Comparison of ENCODE assay signal across 11 cellular contexts in the genomic region with DNA sequence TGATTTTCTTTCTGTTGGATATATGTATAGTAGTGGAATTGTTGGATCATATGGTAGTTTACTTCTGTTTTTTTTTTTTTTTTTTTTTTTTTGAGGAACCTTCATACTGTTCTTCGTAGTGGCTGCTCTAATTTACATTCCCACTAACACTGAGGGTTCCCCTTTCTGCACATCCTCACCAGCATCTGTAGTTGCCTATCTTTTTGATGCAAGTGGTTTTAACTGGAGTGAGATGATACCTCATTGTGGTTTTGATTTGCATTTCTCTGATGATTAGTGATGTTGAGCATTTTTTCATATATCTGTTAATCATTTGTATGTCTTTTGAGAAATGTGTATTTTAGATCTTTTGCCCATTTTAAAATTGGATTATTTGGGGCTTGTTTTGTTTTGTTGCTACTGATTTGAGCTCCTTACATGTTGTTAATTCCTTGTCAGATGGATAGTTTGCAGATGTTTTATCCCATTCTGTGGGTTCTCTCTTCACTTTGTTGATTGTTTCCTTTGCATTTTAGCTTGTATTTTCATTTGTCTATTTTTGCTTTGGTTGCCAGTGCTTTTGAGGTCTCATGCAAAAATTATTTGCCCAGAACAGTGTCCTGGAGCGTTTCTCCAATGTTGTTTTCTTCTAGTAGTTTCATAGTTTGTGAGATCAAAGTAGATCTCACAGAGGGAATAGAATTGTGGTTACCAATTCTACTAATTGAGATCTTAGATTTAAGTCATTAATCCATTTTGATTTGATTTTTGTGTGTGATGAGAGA. TPM values are rescaled to one million over a fixed set of nuclear protein-coding genes. Genes with fewer than 3 reads are reported as not detected.
DNase-seq lines count a peak whose midpoint lies in the region; ATAC-seq and TF ChIP-seq lines count a peak whose summit lies in the region.
"Had no signal": no experiment of that assay in that cellular context is flagged by ENCODE, and none has a peak within 500 bp of the region (broad histone marks: within the 10 kb centered on the region; RNA-seq: fewer than 3 reads in every experiment).

No MANE protein-coding gene starts in this region.

- H3K27ac Mint-ChIP-seq in activated CD8-positive, alpha-beta T cell treated with anti-CD3 and anti-CD28 coated beads for 36 hours, result peak overlapping the region; percentile 8
- H3K27ac Mint-ChIP-seq in activated CD8-positive, alpha-beta T cell treated with anti-CD3 and anti-CD28 coated beads, Interleukin-2, amount 10 ng/mL, durations not matched to agents 7 days and 5 days, result no peak overlapping the region
- no peak overlapping the region for H3K27ac Mint-ChIP-seq in stimulated activated naive B cell treated with anti-CD40 and anti-IgM and Interleukin-4, amounts not matched to agents 10 μg/mL and 1 μg/mL and 100 μg/mL, for 72 hours
- H3K27ac Mint-ChIP-seq in endothelial cell (ENCODE audit: unreplicated experiment), result no peak overlapping the region
- H3K27ac Mint-ChIP-seq: activated naive CD8-positive, alpha-beta T cell had no signal

- intact Hi-C loops in activated CD8-positive, alpha-beta T cell treated with anti-CD3 and anti-CD28 coated beads for 36 hours (cut with micrococcal nuclease), result no loop called here

- H3K27me3 ChIP-seq in BE2C, result no peaks in the 10 kb centered on the region
- H3K27me3 ChIP-seq: esophagus muscularis mucosa had no signal

- POLR2A ChIA-PET in activated CD8-positive, alpha-beta T cell treated with anti-CD3 and anti-CD28 coated beads for 36 hours (lab: Charles Lee), result no interaction called here
- POLR2A ChIA-PET in activated CD8-positive, alpha-beta T cell treated with anti-CD3 and anti-CD28 coated beads, Interleukin-2, amount 10 ng/mL, durations not matched to agents 7 days and 5 days (lab: Charles Lee), result no interaction called here

- no peaks in the 10 kb centered on the region; the same call in 1 of the 2 replicates for H3K4me1 ChIP-seq in BE2C
- H3K4me1 ChIP-seq: esophagus muscularis mucosa had no signal

- H3K36me3 ChIP-seq in BE2C, result peaks cover 33% of the 10 kb centered on the region

- peaks cover 25% of the 10 kb centered on the region for H3K4me1 Mint-ChIP-seq in activated CD8-positive, alpha-beta T cell treated with anti-CD3 and anti-CD28 coated beads for 36 hours (ENCODE audit: low read depth)
- peaks cover 24% of the 10 kb centered on the region for H3K4me1 Mint-ChIP-seq in activated CD8-positive, alpha-beta T cell treated with anti-CD3 and anti-CD28 coated beads, Interleukin-2, amount 10 ng/mL, durations not matched to agents 7 days and 5 days (ENCODE audit: low read depth)
- peaks cover 16 to 21% of the 10 kb centered on the region in 2 donors for H3K4me1 Mint-ChIP-seq in stimulated activated naive B cell treated with anti-CD40 and anti-IgM and Interleukin-4, amounts not matched to agents 10 μg/mL and 1 μg/mL and 100 μg/mL, for 72 hours
- no peaks in the 10 kb centered on the region for H3K4me1 Mint-ChIP-seq in endothelial cell (ENCODE audit: unreplicated experiment)

- H3K27me3 Mint-ChIP-seq in activated CD8-positive, alpha-beta T cell treated with anti-CD3 and anti-CD28 coated beads for 36 hours, result no peaks in the 10 kb centered on the region
- H3K27me3 Mint-ChIP-seq in activated CD8-positive, alpha-beta T cell treated with anti-CD3 and anti-CD28 coated beads, Interleukin-2, amount 10 ng/mL, durations not matched to agents 7 days and 5 days (ENCODE audit: low read depth), result no peaks in the 10 kb centered on the region
- H3K27me3 Mint-ChIP-seq in stimulated activated naive B cell treated with anti-CD40 and anti-IgM and Interleukin-4, amounts not matched to agents 10 μg/mL and 1 μg/mL and 100 μg/mL, for 72 hours, result no peaks in the 10 kb centered on the region
- H3K27me3 Mint-ChIP-seq in endothelial cell (ENCODE audit: unreplicated experiment), result no peaks in the 10 kb centered on the region
- H3K27me3 Mint-ChIP-seq: activated naive CD8-positive, alpha-beta T cell; T-cell had no signal

- TF ChIP-seq CTCF in activated CD8-positive, alpha-beta T cell treated with anti-CD3 and anti-CD28 coated beads for 36 hours (IDR thresholded peaks at IDR 0.05), result no peak
- TF ChIP-seq CTCF in endothelial cell (IDR thresholded peaks at IDR 0.05; ENCODE audit: unreplicated experiment), result no peak
- TF ChIP-seq CTCF in BE2C (IDR thresholded peaks at IDR 0.05; ENCODE audit: low read depth, low read length), result no peak

- H3K4me3 ChIP-seq in Jurkat, Clone E6-1 (ENCODE audit: low read length), result no peak overlapping the region
- no peak overlapping the region for H3K4me3 ChIP-seq in BE2C (ENCODE audit: low read depth, low read length)
- H3K4me3 ChIP-seq: esophagus muscularis mucosa had no signal

- no peak for DNase-seq in activated CD8-positive, alpha-beta T cell treated with anti-CD3 and anti-CD28 coated beads for 36 hours
- DNase-seq in activated CD8-positive, alpha-beta T cell treated with anti-CD3 and anti-CD28 coated beads, Interleukin-2, amount 10 ng/mL, durations not matched to agents 7 days and 5 days, result no peak
- peak; percentile 39 for DNase-seq in Jurkat, Clone E6-1 (ENCODE audit: low read depth, low spot score)
- DNase-seq in stimulated activated naive B cell treated with anti-CD40 and anti-IgM and Interleukin-4, amounts not matched to agents 10 μg/mL and 1 μg/mL and 100 μg/mL, for 72 hours, result no peak
- DNase-seq in endothelial cell (ENCODE audit: low spot score), result no peak
- no peak for DNase-seq in kidney tubule cell (ENCODE audit: low spot score)
- DNase-seq in BE2C, result no peak
- DNase-seq: T-cell had no signal

- CTCF ChIA-PET in activated CD8-positive, alpha-beta T cell treated with anti-CD3 and anti-CD28 coated beads for 36 hours (lab: Charles Lee), result interaction anchor here (0.8 to 2.0 kb wide), 7 partner anchors 12 to 253 kb away, joined by 3 to 14 read pairs (median 3); no protein-coding TSS in a partner anchor
- CTCF ChIA-PET in activated CD8-positive, alpha-beta T cell treated with anti-CD3 and anti-CD28 coated beads, Interleukin-2, amount 10 ng/mL, durations not matched to agents 7 days and 5 days (lab: Charles Lee), result interaction anchor here (0.7 to 1.2 kb wide), 3 partner anchors 9 to 99 kb away, joined by 3 read pairs; a partner anchor contains a TSS

- no peaks in the 10 kb centered on the region for H3K9me3 Mint-ChIP-seq in activated CD8-positive, alpha-beta T cell treated with anti-CD3 and anti-CD28 coated beads for 36 hours
- no peaks in the 10 kb centered on the region for H3K9me3 Mint-ChIP-seq in activated CD8-positive, alpha-beta T cell treated with anti-CD3 and anti-CD28 coated beads, Interleukin-2, amount 10 ng/mL, durations not matched to agents 7 days and 5 days (ENCODE audit: insufficient read depth)
- H3K9me3 Mint-ChIP-seq in stimulated activated naive B cell treated with anti-CD40 and anti-IgM and Interleukin-4, amounts not matched to agents 10 μg/mL and 1 μg/mL and 100 μg/mL, for 72 hours, result no peaks in the 10 kb centered on the region
- no peaks in the 10 kb centered on the region for H3K9me3 Mint-ChIP-seq in endothelial cell (ENCODE audit: unreplicated experiment)
- H3K9me3 Mint-ChIP-seq: T-cell had no signal

- H3K9me3 ChIP-seq in BE2C, result no peaks in the 10 kb centered on the region; the same call in 1 of the 2 replicates
- H3K9me3 ChIP-seq: esophagus muscularis mucosa had no signal

- H3K4me3 Mint-ChIP-seq in activated CD8-positive, alpha-beta T cell treated with anti-CD3 and anti-CD28 coated beads for 36 hours, result no peak overlapping the region
- H3K4me3 Mint-ChIP-seq in activated CD8-positive, alpha-beta T cell treated with anti-CD3 and anti-CD28 coated beads, Interleukin-2, amount 10 ng/mL, durations not matched to agents 7 days and 5 days, result no peak overlapping the region
- H3K4me3 Mint-ChIP-seq in stimulated activated naive B cell treated with anti-CD40 and anti-IgM and Interleukin-4, amounts not matched to agents 10 μg/mL and 1 μg/mL and 100 μg/mL, for 72 hours, result no peak overlapping the region
- H3K4me3 Mint-ChIP-seq in endothelial cell (ENCODE audit: unreplicated experiment), result no peak overlapping the region
- H3K4me3 Mint-ChIP-seq: activated naive CD8-positive, alpha-beta T cell; T-cell had no signal

- peaks cover 29% of the 10 kb centered on the region for H3K36me3 Mint-ChIP-seq in activated CD8-positive, alpha-beta T cell treated with anti-CD3 and anti-CD28 coated beads for 36 hours (ENCODE audit: low read depth)
- peaks cover 41% of the 10 kb centered on the region for H3K36me3 Mint-ChIP-seq in activated CD8-positive, alpha-beta T cell treated with anti-CD3 and anti-CD28 coated beads, Interleukin-2, amount 10 ng/mL, durations not matched to agents 7 days and 5 days (ENCODE audit: low read depth)
- peaks cover 34 to 43% of the 10 kb centered on the region in 2 donors for H3K36me3 Mint-ChIP-seq in stimulated activated naive B cell treated with anti-CD40 and anti-IgM and Interleukin-4, amounts not matched to agents 10 μg/mL and 1 μg/mL and 100 μg/mL, for 72 hours
- H3K36me3 Mint-ChIP-seq in endothelial cell (ENCODE audit: low read depth, unreplicated experiment), result peaks cover 15% of the 10 kb centered on the region

- peak; percentile 56 for ATAC-seq in activated CD8-positive, alpha-beta T cell treated with anti-CD3 and anti-CD28 coated beads for 36 hours
- ATAC-seq in activated CD8-positive, alpha-beta T cell treated with anti-CD3 and anti-CD28 coated beads, Interleukin-2, amount 10 ng/mL, durations not matched to agents 7 days and 5 days, result no peak
- ATAC-seq in HG02642 (IDR thresholded peaks at IDR 0.05; ENCODE audit: poor library complexity, unreplicated experiment), result peak; percentile 91
- ATAC-seq in stimulated activated naive B cell treated with anti-CD40 and anti-IgM and Interleukin-4, amounts not matched to agents 10 μg/mL and 1 μg/mL and 100 μg/mL, for 72 hours (replicated peaks), result peak; percentile 100
- ATAC-seq: T-cell had no signal

RNA-seq across cellular contexts. Expression of a gene that starts 25.0 kb away (rescaled TPM):
- 1 to 10 TPM; 5.1 to 6.9 TPM for total RNA-seq in activated CD8-positive, alpha-beta T cell treated with anti-CD3 and anti-CD28 coated beads for 36 hours
- total RNA-seq in activated CD8-positive, alpha-beta T cell treated with anti-CD3 and anti-CD28 coated beads, Interleukin-2, amount 10 ng/mL, durations not matched to agents 7 days and 5 days, result 10 to 100 TPM; 13.0 to 16.3 TPM
- 7.9 TPM for polyA plus RNA-seq in Jurkat, Clone E6-1 (2012; ENCODE audit: insufficient read depth, insufficient read length)
- total RNA-seq in endothelial cell (ENCODE audit: unreplicated experiment), result 38.1 TPM
- polyA plus RNA-seq in BE2C (2012; ENCODE audit: insufficient read depth, insufficient read length, low read depth), result 19.3 TPM

RNA-seq across cellular contexts. Expression of a gene that starts 52.7 kb away (rescaled TPM):
- total RNA-seq in activated CD8-positive, alpha-beta T cell treated with anti-CD3 and anti-CD28 coated beads for 36 hours, result 10 to 100 TPM; 11.6 to 12.3 TPM
- total RNA-seq in activated CD8-positive, alpha-beta T cell treated with anti-CD3 and anti-CD28 coated beads, Interleukin-2, amount 10 ng/mL, durations not matched to agents 7 days and 5 days, result 10 to 100 TPM; 20.4 to 21.2 TPM
- 10.9 TPM for polyA plus RNA-seq in Jurkat, Clone E6-1 (2012; ENCODE audit: insufficient read depth, insufficient read length)
- 14.6 TPM for total RNA-seq in endothelial cell (ENCODE audit: unreplicated experiment)
- 9.6 TPM for polyA plus RNA-seq in BE2C (2012; ENCODE audit: insufficient read depth, insufficient read length, low read depth)
